Comparison of ENCODE assay signal across 8 cellular contexts in the genomic region with DNA sequence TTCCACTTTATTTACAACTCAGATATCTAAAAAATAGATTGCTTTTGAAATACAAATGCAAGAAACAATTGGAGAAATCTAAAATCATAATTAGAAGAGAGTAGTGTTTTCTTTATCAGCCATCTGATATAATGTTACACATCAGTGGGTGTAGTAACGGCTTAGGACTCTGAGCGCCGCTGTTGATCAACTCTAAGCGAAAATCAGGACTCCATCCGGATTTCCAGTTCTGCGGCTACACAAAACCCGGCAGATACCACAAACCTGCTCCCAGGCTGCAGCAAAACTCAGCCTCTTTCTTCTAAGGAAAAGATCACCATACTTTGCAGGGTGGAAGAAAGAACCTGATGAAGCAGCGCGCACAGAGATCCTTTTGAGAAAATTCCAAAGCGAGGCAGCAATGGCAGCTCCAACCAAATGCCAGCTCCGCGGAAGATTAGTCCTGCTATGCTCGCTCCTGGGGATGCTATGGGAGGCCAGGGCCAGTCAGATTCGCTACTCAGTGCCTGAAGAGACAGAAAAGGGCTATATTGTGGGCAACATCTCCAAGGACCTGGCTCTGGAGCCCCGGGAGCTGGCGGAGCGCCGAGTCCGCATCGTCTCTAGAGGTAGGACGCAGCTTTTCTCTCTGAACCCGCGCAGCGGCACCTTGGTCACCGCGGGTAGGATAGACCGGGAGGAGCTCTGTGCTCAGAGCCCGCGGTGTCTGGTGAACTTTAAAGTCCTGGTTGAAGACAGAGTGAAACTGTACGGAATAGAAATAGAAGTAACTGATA. TPM values are rescaled to one million over a fixed set of nuclear protein-coding genes. Genes with fewer than 3 reads are reported as not detected.
DNase-seq lines count a peak whose midpoint lies in the region; ATAC-seq, FAIRE-seq and TF ChIP-seq lines count a peak whose summit lies in the region.

A gene (plus strand): TSS at position 226 of the 776 bp plus-strand sequence. CDS start 175 bp downstream, at position 401.

- TF ChIP-seq EP300 in HepG2 (IDR thresholded peaks at IDR 0.05; ENCODE audit: low read depth in 2 of 2, low read length in 2 of 2) (no peak), HepG2 (CRISPR knock-in tag; IDR thresholded peaks at IDR 0.05; ENCODE audit: borderline replicate concordance) (no peak)

- H3K4me1 ChIP-seq in HepG2 (ENCODE audit: insufficient read depth, low read length) = no peaks in the 10 kb centered on the region

- FAIRE-seq in HepG2 (lab: Jason Lieb, UNC) = no peak

- H3K9ac ChIP-seq in HepG2 (ENCODE audit: insufficient read depth, low read depth, low read length) = no peak within 1 kb of the TSS

- DNase-seq in A172 (ENCODE audit: low spot score) (peak; percentile 42), GM12865 (ENCODE audit: low read depth) (no peak), amniotic epithelial cell (ENCODE audit: low read depth) (peak; percentile 41), HepG2 (ENCODE audit: low spot score) (no peak), Kasumi-1 (lab: John Stamatoyannopoulos, UW) (no peak), NOMO-1 (lab: John Stamatoyannopoulos, UW; ENCODE audit: unreplicated experiment in 2 of 2) (no peak), COLO668 (lab: John Stamatoyannopoulos, UW; ENCODE audit: unreplicated experiment) (no peak)

- H3K36me3 ChIP-seq in HepG2 (replicated peaks in 1 of 2; ENCODE audit: control insufficient read depth in 1 of 2, insufficient read depth in 2 of 2, low read length in 2 of 2) = no peaks in the 10 kb centered on the region

- TF ChIP-seq RAD21 in HepG2 (CRISPR knock-in tag; IDR thresholded peaks at IDR 0.05) = no peak

- H3K4me2 ChIP-seq in HepG2 (ENCODE audit: low read depth, low read length) = no peak within 1 kb of the TSS

- POLR2A ChIA-PET in HepG2 (lab: Yijun Ruan, JAX) = no interaction called here

- no peaks in the 10 kb centered on the region for H3K79me2 ChIP-seq in HepG2 (ENCODE audit: insufficient read depth, low read length)

- ATAC-seq in HepG2 (no peak), GM21619 (IDR thresholded peaks at IDR 0.05; ENCODE audit: unreplicated experiment) (no peak)

- WGBS in HepG2 (ENCODE audit: low lambda C conversion rate) = 80% methylated on average over 30 of the region's 30 CpGs

- CTCF ChIA-PET in HepG2 (lab: Yijun Ruan, JAX; ENCODE audit: low intra/inter-chr PET ratio, low total read pairs) = no interaction called here

- H2AFZ ChIP-seq in HepG2 (ENCODE audit: low read length) = no peak within 1 kb of the TSS

- in situ Hi-C loops in HepG2 (cut with HindIII; ENCODE audit: extremely low pct_ligation_motif_present, low pct_unique_long_range_greater_than_20kb) = no loop called here

- H3K27me3 ChIP-seq in HepG2 (ENCODE audit: control insufficient read depth in 1 of 2, insufficient read depth in 2 of 2, low read length in 2 of 2) = no peaks in the 10 kb centered on the region; a peak in 1 of 5 replicates

- no peaks in the 10 kb centered on the region for H4K20me1 ChIP-seq in HepG2 (ENCODE audit: insufficient read depth, low read length)

- intact Hi-C loops in HepG2 (cut with micrococcal nuclease; ENCODE audit: unreplicated experiment) = no loop called here

- no peak within 1 kb of the TSS for H3K27ac ChIP-seq in HepG2 (ENCODE audit: extremely low read length, insufficient read depth, low read length)

- TF ChIP-seq CTCF in GM12865 (IDR thresholded peaks at IDR 0.05; ENCODE audit: insufficient read depth, low read depth, low read length, missing control alignments) = peak; percentile 23
- TF ChIP-seq CTCF in HepG2 (CRISPR knock-in tag; IDR thresholded peaks at IDR 0.05) = peak; percentile 22

- H3K4me3 ChIP-seq in GM12865 (ENCODE audit: low read depth, low read length) (no peak within 1 kb of the TSS), HepG2 (replicated peaks in 1 of 3; ENCODE audit: insufficient read depth in 1 of 3, low read depth in 2 of 3, low read length in 3 of 3) (no peak within 1 kb of the TSS)

- H3K9me3 ChIP-seq in HepG2 (ENCODE audit: low read length) = peaks cover 12% of the 10 kb centered on the region; the same call in 1 of the 2 replicates

- TF ChIP-seq POLR2A in HepG2 (IDR thresholded peaks at IDR 0.05; ENCODE audit: insufficient read depth in 1 of 2, low read depth in 2 of 2, low read length in 2 of 2) = no peak

- no TSS peak for BruUV-seq in HepG2 (replicated peaks; lab: Mats Ljungman, UMichigan)

TF ChIP-seq in HepG2, 621 proteins besides CTCF, POLR2A, EP300 and RAD21:
- TF ChIP-seq HHEX (CRISPR knock-in tag; IDR thresholded peaks at IDR 0.05) (no peak), STAG1 (CRISPR knock-in tag; IDR thresholded peaks at IDR 0.05) (peak; percentile 26; the same call in 1 of the 2 replicates)

RNA-seq across cellular contexts. Expression of the gene that starts here (rescaled TPM):
- 2.8 and 3.4 TPM in 2 replicates for total RNA-seq in A172 (2014; rRNA removed; shearing (Covaris generic))
- 0.38 TPM in 1 of 2 replicates, not detected in the other for total RNA-seq in HepG2 (2016; rRNA removed; fragmentation: Illumina TruSeq; extraction: Trizol)
- total RNA-seq in HepG2 (2016; cell fraction: cytosol; rRNA removed; fragmentation: Illumina TruSeq; extraction: Trizol; ENCODE audit: low read depth) = not detected in 2 replicates
- total RNA-seq in HepG2 (2016; cell fraction: insoluble cytoplasmic fraction; rRNA removed; fragmentation: Illumina TruSeq; extraction: Trizol) = 0.22 TPM in 1 of 2 replicates, not detected in the other
- total RNA-seq in HepG2 (2016; cell fraction: membrane; rRNA removed; fragmentation: Illumina TruSeq; extraction: Trizol) = not detected in 2 replicates
- 1.1 and 1.8 TPM in 2 replicates for total RNA-seq in HepG2 (2016; cell fraction: nucleus; rRNA removed; fragmentation: Illumina TruSeq; extraction: Trizol)
- 0.04 and 0.09 TPM in 2 replicates for polyA plus RNA-seq in HepG2 (2011; rRNA removed)
- not detected in 2 replicates for polyA plus RNA-seq in HepG2 (2011; cell fraction: cytosol; rRNA removed)
- polyA plus RNA-seq in HepG2 (2011; cell fraction: nucleus; rRNA removed) = 0.59 and 0.68 TPM in 2 replicates
- not detected in 2 replicates for polyA plus RNA-seq in HepG2 (2012)
- not detected in 2 replicates for polyA plus RNA-seq in HepG2 (2016; cell fraction: cytosol; fragmentation: Illumina TruSeq; extraction: Trizol; ENCODE audit: low read depth)
- polyA plus RNA-seq in HepG2 (2016; cell fraction: insoluble cytoplasmic fraction; fragmentation: Illumina TruSeq; extraction: Trizol; ENCODE audit: low read depth) = not detected in 2 replicates
- polyA plus RNA-seq in HepG2 (2016; cell fraction: membrane; fragmentation: Illumina TruSeq; extraction: Trizol; ENCODE audit: low read depth) = not detected in 2 replicates
- polyA plus RNA-seq in HepG2 (2016; cell fraction: nucleus; fragmentation: Illumina TruSeq; extraction: Trizol; ENCODE audit: insufficient read depth, low read depth) = 0.17 and 0.18 TPM in 2 replicates
- polyA minus RNA-seq in HepG2 (2011; rRNA and poly(A)+ RNA removed; ENCODE audit: low replicate concordance) = 0.14 and 1.1 TPM in 2 replicates
- polyA minus RNA-seq in HepG2 (2011; cell fraction: cytosol; rRNA and poly(A)+ RNA removed) = not detected in 2 replicates
- polyA minus RNA-seq in HepG2 (2011; cell fraction: nucleus; rRNA and poly(A)+ RNA removed) = 3.2 and 4.7 TPM in 2 replicates

Comparison
In these comparisons a context has a peak if more than half of its experiments do, and no peak if none do; other contexts are left out.
1. DNase-seq: peak in A172 (single experiment) and amniotic epithelial cell (single experiment); none in GM12865 (single experiment), HepG2 (single experiment), Kasumi-1 (0 of 2), NOMO-1 (0 of 2) and COLO668 (single experiment).